Comparison of ENCODE assay signal across 9 cellular contexts in genomic region chr1:109622103-109622892, GRCh38. TPM values are rescaled to one million over a fixed set of nuclear protein-coding genes. Genes with fewer than 3 reads are reported as not detected.
DNase-seq lines count a peak whose midpoint lies in the region; ATAC-seq and TF ChIP-seq lines count a peak whose summit lies in the region.
"Had no signal": no experiment of that assay in that cellular context is flagged by ENCODE, and none has a peak within 500 bp of the region (broad histone marks: within the 10 kb centered on the region; RNA-seq: fewer than 3 reads in every experiment).

No MANE protein-coding gene starts in this region.

- H3K27ac Mint-ChIP-seq in activated CD8-positive, alpha-beta T cell treated with anti-CD3 and anti-CD28 coated beads, Interleukin-2, amount 10 ng/mL, durations not matched to agents 7 days and 5 days: peak overlapping the region; percentile 96
- peak overlapping the region; percentile 64 for H3K27ac Mint-ChIP-seq in glutamatergic neuron (ENCODE audit: unreplicated experiment)

- no peak for TF ChIP-seq CTCF in glutamatergic neuron (IDR thresholded peaks at IDR 0.05; ENCODE audit: partially characterized antibody, unreplicated experiment)

- peak overlapping the region in 3 of 5 donors; percentile 67 to 81 (median 81) for H3K4me3 ChIP-seq in subcutaneous abdominal adipose tissue (ENCODE audit: low read depth in 1 of 5, low read length in 5 of 5)

- H3K4me1 Mint-ChIP-seq in activated T-cell treated with anti-CD3 and anti-CD28 coated beads, Interleukin-2, amount 50 U/mL, for 4 hours (ENCODE audit: low read depth): peaks cover 56% of the 10 kb centered on the region
- peaks cover 61% of the 10 kb centered on the region for H3K4me1 Mint-ChIP-seq in activated CD8-positive, alpha-beta T cell treated with anti-CD3 and anti-CD28 coated beads, Interleukin-2, amount 10 ng/mL, durations not matched to agents 7 days and 5 days (ENCODE audit: low read depth)
- H3K4me1 Mint-ChIP-seq in glutamatergic neuron (ENCODE audit: low read depth, unreplicated experiment): peaks cover 19% of the 10 kb centered on the region

- H3K27ac ChIP-seq in subcutaneous abdominal adipose tissue (ENCODE audit: low read depth, low read length): no peak overlapping the region

- no peaks in the 10 kb centered on the region for H3K9me3 Mint-ChIP-seq in activated T-cell treated with anti-CD3 and anti-CD28 coated beads, Interleukin-2, amount 50 U/mL, for 4 hours
- no peaks in the 10 kb centered on the region for H3K9me3 Mint-ChIP-seq in activated CD8-positive, alpha-beta T cell treated with anti-CD3 and anti-CD28 coated beads, Interleukin-2, amount 10 ng/mL, durations not matched to agents 7 days and 5 days (ENCODE audit: insufficient read depth)
- peaks cover 3% of the 10 kb centered on the region for H3K9me3 Mint-ChIP-seq in glutamatergic neuron (ENCODE audit: unreplicated experiment)

- peaks cover 0 to 72% (median 69%) of the 10 kb centered on the region in 5 donors for H3K4me1 ChIP-seq in subcutaneous abdominal adipose tissue (ENCODE audit: control insufficient read depth in 5 of 5, insufficient read depth in 5 of 5, low read length in 5 of 5)

- CTCF ChIA-PET in activated CD8-positive, alpha-beta T cell treated with anti-CD3 and anti-CD28 coated beads, Interleukin-2, amount 10 ng/mL, durations not matched to agents 7 days and 5 days (lab: Charles Lee): interaction anchor here (0.6 to 11.1 kb wide), 2 partner anchors 17 to 75 kb away, joined by 3 to 129 read pairs; no protein-coding TSS in a partner anchor

- peaks cover 10% of the 10 kb centered on the region for H3K36me3 Mint-ChIP-seq in activated T-cell treated with anti-CD3 and anti-CD28 coated beads, Interleukin-2, amount 50 U/mL, for 4 hours (ENCODE audit: insufficient read depth)
- H3K36me3 Mint-ChIP-seq in activated CD8-positive, alpha-beta T cell treated with anti-CD3 and anti-CD28 coated beads, Interleukin-2, amount 10 ng/mL, durations not matched to agents 7 days and 5 days (ENCODE audit: low read depth): peaks cover 18% of the 10 kb centered on the region
- no peaks in the 10 kb centered on the region for H3K36me3 Mint-ChIP-seq in glutamatergic neuron (ENCODE audit: unreplicated experiment)

- no peaks in the 10 kb centered on the region for H3K27me3 Mint-ChIP-seq in activated T-cell treated with anti-CD3 and anti-CD28 coated beads, Interleukin-2, amount 50 U/mL, for 4 hours (ENCODE audit: low read depth)
- no peaks in the 10 kb centered on the region for H3K27me3 Mint-ChIP-seq in activated CD8-positive, alpha-beta T cell treated with anti-CD3 and anti-CD28 coated beads, Interleukin-2, amount 10 ng/mL, durations not matched to agents 7 days and 5 days (ENCODE audit: low read depth)
- H3K27me3 Mint-ChIP-seq in glutamatergic neuron (ENCODE audit: unreplicated experiment): peaks cover 9% of the 10 kb centered on the region

- no peaks in the 10 kb centered on the region for H3K9me3 ChIP-seq in subcutaneous abdominal adipose tissue (ENCODE audit: control insufficient read depth in 5 of 5, low read length in 5 of 5)

- H3K36me3 ChIP-seq in subcutaneous abdominal adipose tissue (ENCODE audit: control insufficient read depth in 5 of 5, insufficient read depth in 5 of 5, low read length in 5 of 5): peaks cover 0 to 16% (median 9%) of the 10 kb centered on the region in 5 donors

- H3K4me3 Mint-ChIP-seq in activated T-cell treated with anti-CD3 and anti-CD28 coated beads, Interleukin-2, amount 50 U/mL, for 4 hours: peak overlapping the region; percentile 97
- peak overlapping the region; percentile 95 for H3K4me3 Mint-ChIP-seq in activated CD8-positive, alpha-beta T cell treated with anti-CD3 and anti-CD28 coated beads, Interleukin-2, amount 10 ng/mL, durations not matched to agents 7 days and 5 days
- peak overlapping the region; percentile 98 for H3K4me3 Mint-ChIP-seq in glutamatergic neuron (ENCODE audit: unreplicated experiment)

- POLR2A ChIA-PET in activated CD8-positive, alpha-beta T cell treated with anti-CD3 and anti-CD28 coated beads, Interleukin-2, amount 10 ng/mL, durations not matched to agents 7 days and 5 days (lab: Charles Lee): interaction anchor here (0.9 to 3.9 kb wide), 3 partner anchors 73 to 76 kb away, joined by 3 to 52 read pairs (median 20); partner anchors contain the start of gene GNAI3

- no peaks in the 10 kb centered on the region for H3K27me3 ChIP-seq in subcutaneous abdominal adipose tissue (ENCODE audit: control insufficient read depth in 5 of 5, insufficient read depth in 4 of 5, low read length in 5 of 5)

- ATAC-seq in activated T-cell treated with anti-CD3 and anti-CD28 coated beads, Interleukin-2, amount 50 U/mL, for 4 hours: no peak
- no peak for ATAC-seq in activated CD8-positive, alpha-beta T cell treated with anti-CD3 and anti-CD28 coated beads, Interleukin-2, amount 10 ng/mL, durations not matched to agents 7 days and 5 days
- no peak for ATAC-seq in HG03135 (IDR thresholded peaks at IDR 0.05; ENCODE audit: unreplicated experiment)

- H3K9ac ChIP-seq in subcutaneous abdominal adipose tissue (ENCODE audit: low read length in 5 of 5): peak overlapping the region in 1 of 5 donors; percentile 38

- DNase-seq in activated T-cell treated with anti-CD3 and anti-CD28 coated beads, Interleukin-2, amount 50 U/mL, for 4 hours: no peak
- DNase-seq in activated T-cell treated with anti-CD3 and anti-CD28 coated beads for 4 hours (no peak), glutamatergic neuron (no peak), NCI-H2196 (lab: John Stamatoyannopoulos, UW; ENCODE audit: unreplicated experiment) (no peak)
- peak; percentile 18 for DNase-seq in activated CD8-positive, alpha-beta T cell treated with anti-CD3 and anti-CD28 coated beads, Interleukin-2, amount 10 ng/mL, durations not matched to agents 7 days and 5 days
- no peak for DNase-seq in stimulated activated CD4-positive, alpha-beta T cell treated with anti-CD3 and anti-CD28 coated beads, Interleukin-15, amount 100 ng/mL, for 24 hours
- DNase-seq: SHP77 treated with DMSO at 0.1 percent for 48 hours had no signal

RNA-seq across cellular contexts. Expression of gene AMPD2, which starts 2.7 kb away (rescaled TPM):
- total RNA-seq in activated T-cell treated with anti-CD3 and anti-CD28 coated beads, Interleukin-2, amount 50 U/mL, for 4 hours: 100 to 1,000 TPM; 150 to 165 (median 151) TPM
- total RNA-seq in activated CD8-positive, alpha-beta T cell treated with anti-CD3 and anti-CD28 coated beads, Interleukin-2, amount 10 ng/mL, durations not matched to agents 7 days and 5 days: 100 to 1,000 TPM; 123 to 133 TPM
- 49.3 TPM for total RNA-seq in glutamatergic neuron (ENCODE audit: unreplicated experiment)

RNA-seq across cellular contexts. Expression of gene GNAT2, which starts 2.9 kb away (rescaled TPM):
- 1 to 10 TPM in 1 of 3 donors, under 1 TPM in 2; 0.19 to 1.1 (median 0.24) TPM for total RNA-seq in activated T-cell treated with anti-CD3 and anti-CD28 coated beads, Interleukin-2, amount 50 U/mL, for 4 hours
- not detected for total RNA-seq in activated CD8-positive, alpha-beta T cell treated with anti-CD3 and anti-CD28 coated beads, Interleukin-2, amount 10 ng/mL, durations not matched to agents 7 days and 5 days
- not detected for total RNA-seq in glutamatergic neuron (ENCODE audit: unreplicated experiment)

RNA-seq across cellular contexts. Expression of gene GSTM4, which starts 33.6 kb away (rescaled TPM):
- total RNA-seq in activated T-cell treated with anti-CD3 and anti-CD28 coated beads, Interleukin-2, amount 50 U/mL, for 4 hours: 1 to 10 TPM; 3.7 to 6.9 (median 4.1) TPM
- 10 to 100 TPM; 17.0 to 18.5 TPM for total RNA-seq in activated CD8-positive, alpha-beta T cell treated with anti-CD3 and anti-CD28 coated beads, Interleukin-2, amount 10 ng/mL, durations not matched to agents 7 days and 5 days
- total RNA-seq in glutamatergic neuron (ENCODE audit: unreplicated experiment): 12.3 TPM

RNA-seq across cellular contexts. Expression of gene GSTM2, which starts 45.6 kb away (rescaled TPM):
- total RNA-seq in activated T-cell treated with anti-CD3 and anti-CD28 coated beads, Interleukin-2, amount 50 U/mL, for 4 hours: 1 to 10 TPM; 4.0 to 5.3 (median 4.4) TPM
- 10 to 100 TPM; 18.2 to 19.3 TPM for total RNA-seq in activated CD8-positive, alpha-beta T cell treated with anti-CD3 and anti-CD28 coated beads, Interleukin-2, amount 10 ng/mL, durations not matched to agents 7 days and 5 days
- total RNA-seq in glutamatergic neuron (ENCODE audit: unreplicated experiment): 33.6 TPM
